Comparison of ENCODE assay signal across 32 cellular contexts in genomic region chr10:48879476-48879875, GRCh38.
"Had no signal": no experiment of that assay in that cellular context is flagged by ENCODE, and none has a peak within 500 bp of the region (broad histone marks: within the 10 kb centered on the region; RNA-seq: fewer than 3 reads in every experiment).

No MANE protein-coding gene starts in this region.

- H3K4me3 ChIP-seq: adrenal gland, body of pancreas, breast epithelium, SJCRH30, SK-N-MC had no signal

- H3K4me2 ChIP-seq: KMS-11 had no signal

- DNase-seq: activated CD4-positive, alpha-beta T cell treated with anti-CD3 and anti-CD28 coated beads for 1 hour; activated CD4-positive, alpha-beta T cell treated with anti-CD3 and anti-CD28 coated beads for 48 hours; activated CD4-positive, alpha-beta T cell treated with anti-CD3 and anti-CD28 coated beads, Interleukin-2, amount 50 U/mL, for 48 hours; activated CD4-positive, CD25-positive, alpha-beta regulatory T cell; activated CD8-positive, alpha-beta memory T cell treated with anti-CD3 and anti-CD28 coated beads, Interleukin-2, amount 50 U/mL, for 4 hours; activated gamma-delta T cell treated with Interleukin-2 at 50 U/mL for 16 hours; activated naive CD4-positive, alpha-beta T cell treated with anti-CD3 and anti-CD28 coated beads for 36 hours; activated T-cell treated with anti-CD3 and anti-CD28 coated beads for 4 hours; activated T-cell treated with anti-CD3 and anti-CD28 coated beads, Interleukin-2, amount 50 U/mL, for 4 hours; adrenal gland; body of pancreas; cerebellar nuclear complex; MM.1S; MV-4-11; NCI-H1092; NCI-H1436 treated with DMSO at 0.1 percent for 48 hours; NCI-H1694 treated with DMSO at 0.1 percent for 48 hours; NCI-H2029; NCI-H2107; NCI-H2171; NCI-H526 treated with DMSO at 0.1 percent for 48 hours; NCI-H774; SHP77; SJCRH30; T1000; WERI-Rb-1 had no signal

- H3K9me3 ChIP-seq: adrenal gland, body of pancreas, breast epithelium, SJCRH30 had no signal

- H3K27ac ChIP-seq: adrenal gland, body of pancreas, breast epithelium, KMS-11, SJCRH30, SK-N-MC, WERI-Rb-1 had no signal

- H3K27me3 ChIP-seq: adrenal gland, body of pancreas, breast epithelium, SJCRH30 had no signal

- H3K4me3 Mint-ChIP-seq: activated naive CD4-positive, alpha-beta T cell treated with anti-CD3 and anti-CD28 coated beads for 36 hours; activated T-cell treated with anti-CD3 and anti-CD28 coated beads, Interleukin-2, amount 50 U/mL, for 4 hours; activated T-helper 1 cell treated with anti-CD3 and anti-CD28 coated beads, Interleukin-12 subunit alpha, Interleukin-12 subunit beta, Interleukin-2, Interleukin-4 antibody, amounts not matched to agents 30 ng/mL and 10 ng/mL and 1 ng/mL, durations not matched to agents 14 hours and 24 hours and 36 hours had no signal

- H3K27ac Mint-ChIP-seq: activated naive CD4-positive, alpha-beta T cell treated with anti-CD3 and anti-CD28 coated beads for 36 hours; activated naive CD4-positive, alpha-beta T cell treated with anti-CD3 and anti-CD28 coated beads, Interleukin-2, amount 50 U/mL, for 72 hours; activated T-helper 1 cell treated with anti-CD3 and anti-CD28 coated beads, Interleukin-12 subunit alpha, Interleukin-12 subunit beta, Interleukin-2, Interleukin-4 antibody, amounts not matched to agents 30 ng/mL and 10 ng/mL and 1 ng/mL, durations not matched to agents 14 hours and 24 hours and 36 hours had no signal

- H3K9ac ChIP-seq: KMS-11 had no signal

- H3K36me3 Mint-ChIP-seq: activated naive CD4-positive, alpha-beta T cell treated with anti-CD3 and anti-CD28 coated beads, Interleukin-2, amount 50 U/mL, for 72 hours had no signal

- FAIRE-seq: astrocyte had no signal

- H3K36me3 ChIP-seq: adrenal gland, breast epithelium, SJCRH30, WERI-Rb-1 had no signal

- H3K9me3 Mint-ChIP-seq: activated naive CD4-positive, alpha-beta T cell treated with anti-CD3 and anti-CD28 coated beads for 36 hours; activated naive CD4-positive, alpha-beta T cell treated with anti-CD3 and anti-CD28 coated beads, Interleukin-2, amount 50 U/mL, for 72 hours; activated T-cell treated with anti-CD3 and anti-CD28 coated beads, Interleukin-2, amount 50 U/mL, for 4 hours; activated T-helper 1 cell treated with anti-CD3 and anti-CD28 coated beads, Interleukin-12 subunit alpha, Interleukin-12 subunit beta, Interleukin-2, Interleukin-4 antibody, amounts not matched to agents 30 ng/mL and 10 ng/mL and 1 ng/mL, durations not matched to agents 14 hours and 24 hours and 36 hours had no signal

- H3K4me1 ChIP-seq: adrenal gland, body of pancreas, breast epithelium, SJCRH30 had no signal
